1 cellular context compared by ENCODE assay signal in genomic region chr1:154443274-154444013, GRCh38.
TF ChIP-seq lines count a peak whose summit lies in the region.

No MANE protein-coding gene starts in this region.

TF ChIP-seq in HepG2, 621 proteins besides CTCF, POLR2A, EP300 and RAD21:
- TF ChIP-seq ZUFSP (CRISPR knock-in tag; IDR thresholded peaks at IDR 0.05; ENCODE audit: borderline replicate concordance), result no peak
